ENCODE assay signal across 10 cellular contexts in the genomic region with DNA sequence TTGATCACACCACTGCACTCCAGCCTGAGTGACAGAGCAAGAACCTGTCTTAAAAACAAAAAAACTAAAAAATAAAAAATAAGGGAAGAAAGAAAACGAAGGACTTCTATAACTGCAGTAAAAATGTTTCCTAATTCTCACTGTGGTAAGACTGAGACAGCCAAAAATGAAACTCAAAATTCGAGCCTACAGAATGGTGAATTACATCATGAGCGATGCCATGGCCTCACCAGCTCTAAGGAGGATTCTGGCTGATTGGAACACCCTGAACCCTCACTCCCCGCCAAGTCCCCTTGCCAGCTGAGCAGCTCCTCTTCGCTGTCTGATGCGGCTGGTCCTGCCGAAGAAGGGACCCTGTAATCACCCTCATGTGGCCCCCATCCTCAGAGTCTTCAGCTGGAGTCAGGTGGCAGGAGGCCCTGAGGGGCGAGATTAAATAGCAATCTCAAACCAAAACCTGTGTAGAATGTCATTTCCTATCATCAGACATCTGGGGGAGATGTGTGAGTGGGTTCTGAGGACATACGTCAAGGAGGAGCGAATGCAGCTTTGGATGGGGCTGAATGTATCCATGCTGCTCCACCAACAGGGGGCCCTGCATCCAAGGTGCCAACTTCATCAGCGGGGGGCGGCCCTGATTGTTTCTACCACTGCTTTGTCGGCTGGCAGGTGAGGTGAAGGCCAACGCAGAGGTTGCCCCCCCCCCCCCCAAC. TPM values are rescaled to one million over a fixed set of nuclear protein-coding genes. Genes with fewer than 3 reads are reported as not detected.
A peak's percentile ranks its signal among the peaks of the same experiment; 100 is the strongest.
DNase-seq lines count a peak whose midpoint lies in the region; ATAC-seq, FAIRE-seq and TF ChIP-seq lines count a peak whose summit lies in the region.
"Had no signal": no experiment of that assay in that cellular context is flagged by ENCODE, and none has a peak within 500 bp of the region (broad histone marks: within the 10 kb centered on the region; RNA-seq: fewer than 3 reads in every experiment).

No MANE protein-coding gene starts in this region.

- DNase-seq in activated CD4-positive, alpha-beta T cell treated with anti-CD3 and anti-CD28 coated beads for 4 hours: peak; percentile 24 to 46
- no peak for DNase-seq in activated CD4-positive, alpha-beta T cell treated with anti-CD3 and anti-CD28 coated beads, Interleukin-2, amount 10 ng/mL, durations not matched to agents 24 days and 14 days
- DNase-seq in PC-3 (no peak), epithelial cell of proximal tubule (ENCODE audit: low read depth) (no peak), smooth muscle cell (lab: John Stamatoyannopoulos, UW; ENCODE audit: unreplicated experiment) (no peak), cortex of kidney (lab: John Stamatoyannopoulos, UW) (no peak), GM19239 (ENCODE audit: insufficient read length, low spot score) (no peak)
- DNase-seq: NCI-H1105 had no signal

- no peaks in the 10 kb centered on the region for H3K9me2 ChIP-seq in PC-3 (replicated peaks; ENCODE audit: low read length)

- POLR2A ChIA-PET in PC-3 (lab: Charles Lee; ENCODE audit: unreplicated experiment): no interaction called here

- TF ChIP-seq CTCF in PC-3 (conservative IDR thresholded peaks at IDR 0.05; ENCODE audit: low read depth, low read length) (peak; percentile 47), epithelial cell of proximal tubule (conservative IDR thresholded peaks at IDR 0.05; ENCODE audit: low read depth, low read length) (peak; percentile 48), smooth muscle cell (IDR thresholded peaks at IDR 0.05; ENCODE audit: borderline replicate concordance, insufficient read depth, poor library complexity, severe bottlenecking) (peak; percentile 20)

- H3K27me3 Mint-ChIP-seq in activated CD4-positive, alpha-beta T cell treated with anti-CD3 and anti-CD28 coated beads, Interleukin-2, amount 10 ng/mL, durations not matched to agents 24 days and 14 days: peaks cover 37% of the 10 kb centered on the region

- H3K36me3 ChIP-seq in PC-3 (ENCODE audit: low read depth, low read length): no peaks in the 10 kb centered on the region
- no peaks in the 10 kb centered on the region for H3K36me3 ChIP-seq in smooth muscle cell (ENCODE audit: low read depth)
- H3K36me3 ChIP-seq: uterus had no signal

- no peaks in the 10 kb centered on the region for H3K27me3 ChIP-seq in PC-3 (ENCODE audit: low read length)
- H3K27me3 ChIP-seq in smooth muscle cell (ENCODE audit: low read depth): no peaks in the 10 kb centered on the region
- H3K27me3 ChIP-seq: uterus had no signal

- H3K4me3 ChIP-seq in PC-3 (ENCODE audit: low read length) (no peak overlapping the region), epithelial cell of proximal tubule (ENCODE audit: low read depth, low read length) (no peak overlapping the region), smooth muscle cell (no peak overlapping the region)
- H3K4me3 ChIP-seq: uterus had no signal

- H3K4me2 ChIP-seq in PC-3 (ENCODE audit: low read length): peak overlapping the region; percentile 75; the same call in 1 of the 2 replicates
- no peak overlapping the region for H3K4me2 ChIP-seq in smooth muscle cell

- H3K4me1 ChIP-seq in PC-3 (ENCODE audit: insufficient read depth, low read length) (peaks cover 36% of the 10 kb centered on the region), smooth muscle cell (ENCODE audit: low read depth) (peaks cover 18% of the 10 kb centered on the region)
- H3K4me1 ChIP-seq: uterus had no signal

- no peak for FAIRE-seq in GM19239 (lab: Jason Lieb, UNC)

- H3K79me2 ChIP-seq in PC-3 (ENCODE audit: low read length): no peaks in the 10 kb centered on the region
- no peaks in the 10 kb centered on the region for H3K79me2 ChIP-seq in smooth muscle cell (ENCODE audit: low read depth)

- no peak overlapping the region for H3K4me3 Mint-ChIP-seq in activated CD4-positive, alpha-beta T cell treated with anti-CD3 and anti-CD28 coated beads, Interleukin-2, amount 10 ng/mL, durations not matched to agents 24 days and 14 days

- CTCF ChIA-PET in PC-3 (lab: Charles Lee): no interaction called here

- H3K9me3 ChIP-seq in PC-3 (ENCODE audit: low read length) (no peaks in the 10 kb centered on the region), smooth muscle cell (replicated peaks; ENCODE audit: low read depth) (no peaks in the 10 kb centered on the region)
- H3K9me3 ChIP-seq: uterus had no signal

- intact Hi-C loops in activated CD4-positive, alpha-beta T cell treated with anti-CD3 and anti-CD28 coated beads, Interleukin-2, amount 10 ng/mL, durations not matched to agents 24 days and 14 days (cut with micrococcal nuclease): no loop called here
- intact Hi-C loops in PC-3 (cut with micrococcal nuclease): loop anchor here (2.0 kb wide), 1 partner anchor 41 kb away; no protein-coding TSS in a partner anchor

- no TSS peak for BruUV-seq in PC-3 (replicated peaks; lab: Mats Ljungman, UMichigan)

- no peaks in the 10 kb centered on the region for H3K4me1 Mint-ChIP-seq in activated CD4-positive, alpha-beta T cell treated with anti-CD3 and anti-CD28 coated beads, Interleukin-2, amount 10 ng/mL, durations not matched to agents 24 days and 14 days

- H3K9me3 Mint-ChIP-seq in activated CD4-positive, alpha-beta T cell treated with anti-CD3 and anti-CD28 coated beads, Interleukin-2, amount 10 ng/mL, durations not matched to agents 24 days and 14 days: peaks cover 22% of the 10 kb centered on the region

- H4K20me1 ChIP-seq in PC-3 (ENCODE audit: low read length): no peaks in the 10 kb centered on the region
- no peaks in the 10 kb centered on the region for H4K20me1 ChIP-seq in smooth muscle cell (ENCODE audit: low read depth)

- 72% methylated on average over 14 of the region's 14 CpGs for WGBS in smooth muscle cell (ENCODE audit: low lambda C conversion rate)

- no peak overlapping the region for H2AFZ ChIP-seq in PC-3 (ENCODE audit: low read length)
- no peak overlapping the region for H2AFZ ChIP-seq in smooth muscle cell (ENCODE audit: low read depth)

- H3K27ac Mint-ChIP-seq in activated CD4-positive, alpha-beta T cell treated with anti-CD3 and anti-CD28 coated beads, Interleukin-2, amount 10 ng/mL, durations not matched to agents 24 days and 14 days: no peak overlapping the region

- H3K36me3 Mint-ChIP-seq in activated CD4-positive, alpha-beta T cell treated with anti-CD3 and anti-CD28 coated beads, Interleukin-2, amount 10 ng/mL, durations not matched to agents 24 days and 14 days (ENCODE audit: low read depth): no peaks in the 10 kb centered on the region

- no peak overlapping the region for H3K9ac ChIP-seq in PC-3 (ENCODE audit: low read length)
- no peak overlapping the region for H3K9ac ChIP-seq in smooth muscle cell (ENCODE audit: low read depth)

- H3F3A ChIP-seq in PC-3 (ENCODE audit: low read length, unreplicated experiment) (peaks cover 8% of the 10 kb centered on the region), smooth muscle cell (ENCODE audit: low read depth) (no peaks in the 10 kb centered on the region)

- ATAC-seq in PC-3: no peak
- no peak for ATAC-seq in GM18867 (IDR thresholded peaks at IDR 0.05; ENCODE audit: unreplicated experiment)

- peak overlapping the region; percentile 57; the same call in 1 of the 2 replicates for H3K27ac ChIP-seq in PC-3 (ENCODE audit: low read length)
- H3K27ac ChIP-seq in smooth muscle cell (ENCODE audit: low read depth): no peak overlapping the region
- H3K27ac ChIP-seq: uterus had no signal

RNA-seq across cellular contexts. Expression of a gene that starts 29.2 kb away (rescaled TPM):
- total RNA-seq in activated CD4-positive, alpha-beta T cell treated with anti-CD3 and anti-CD28 coated beads, Interleukin-2, amount 10 ng/mL, durations not matched to agents 24 days and 14 days: 2.2 and 2.3 TPM in 2 replicates
- total RNA-seq in PC-3 (2014; rRNA removed): 29.7 and 33.1 TPM in 2 replicates
- 41.1 and 79.6 TPM in 2 replicates for total RNA-seq in epithelial cell of proximal tubule
- 1.9 and 2.1 TPM in 2 replicates for total RNA-seq in smooth muscle cell
- polyA plus RNA-seq in smooth muscle cell: 0.31 and 3.0 TPM in 2 replicates

Comparison
In these comparisons a context has a peak if more than half of its experiments do, and no peak if none do; other contexts are left out.
1. DNase-seq: peak in activated CD4-positive, alpha-beta T cell treated with anti-CD3 and anti-CD28 coated beads for 4 hours (2 of 2); none in activated CD4-positive, alpha-beta T cell treated with anti-CD3 and anti-CD28 coated beads, Interleukin-2, amount 10 ng/mL, durations not matched to agents 24 days and 14 days (single experiment), PC-3 (single experiment), epithelial cell of proximal tubule (single experiment), smooth muscle cell (single experiment), cortex of kidney (single experiment) and GM19239 (single experiment).
2. Peak in every context shown above with its lines, with median percentiles within 50 percentile points of each other: CTCF ChIP-seq.